In the genomic region with DNA sequence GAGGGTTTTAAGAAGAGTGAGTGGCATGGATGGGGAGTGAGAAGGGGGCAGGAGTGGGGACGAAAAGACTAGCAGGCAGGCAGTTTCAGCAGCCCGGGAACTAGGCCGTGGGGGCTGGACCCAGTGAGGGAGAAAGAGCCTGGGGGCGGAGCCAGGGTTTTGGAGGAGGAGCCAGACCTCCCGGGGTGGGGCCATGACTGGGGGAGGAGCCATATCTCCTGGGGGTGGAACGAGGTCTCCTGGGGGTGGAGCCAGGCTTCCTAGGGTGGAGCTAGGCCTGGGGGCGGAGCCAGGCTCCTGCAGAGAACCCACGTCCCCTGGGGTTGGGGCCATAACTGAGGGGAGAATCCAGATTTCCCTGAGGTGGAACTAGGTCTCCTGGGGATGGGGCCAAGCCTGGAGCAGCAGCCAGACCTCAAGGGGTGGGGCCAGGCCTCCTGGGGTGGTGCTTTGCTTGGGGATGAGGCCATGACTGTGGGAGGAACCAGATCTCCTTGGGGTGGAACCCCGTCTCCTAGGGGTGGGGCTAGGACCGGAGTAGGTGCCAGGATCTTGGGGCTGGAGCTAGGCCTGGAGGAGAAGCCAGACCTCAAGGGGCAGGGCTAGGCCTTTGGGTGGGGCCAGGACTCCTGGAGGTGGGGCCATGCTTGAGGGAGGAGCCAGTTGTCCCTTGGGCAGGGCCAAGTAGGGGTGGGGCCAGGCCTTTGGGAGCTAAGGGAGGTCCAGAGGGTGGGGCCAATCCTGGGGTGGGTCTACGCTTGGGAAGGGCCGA, we compare ENCODE assay signal across 1 cellular context.
TF ChIP-seq lines count a peak whose summit lies in the region.

No MANE protein-coding gene starts in this region.

TF ChIP-seq in HepG2, 621 proteins besides CTCF, POLR2A, EP300 and RAD21:
- TF ChIP-seq, protein P1, sequence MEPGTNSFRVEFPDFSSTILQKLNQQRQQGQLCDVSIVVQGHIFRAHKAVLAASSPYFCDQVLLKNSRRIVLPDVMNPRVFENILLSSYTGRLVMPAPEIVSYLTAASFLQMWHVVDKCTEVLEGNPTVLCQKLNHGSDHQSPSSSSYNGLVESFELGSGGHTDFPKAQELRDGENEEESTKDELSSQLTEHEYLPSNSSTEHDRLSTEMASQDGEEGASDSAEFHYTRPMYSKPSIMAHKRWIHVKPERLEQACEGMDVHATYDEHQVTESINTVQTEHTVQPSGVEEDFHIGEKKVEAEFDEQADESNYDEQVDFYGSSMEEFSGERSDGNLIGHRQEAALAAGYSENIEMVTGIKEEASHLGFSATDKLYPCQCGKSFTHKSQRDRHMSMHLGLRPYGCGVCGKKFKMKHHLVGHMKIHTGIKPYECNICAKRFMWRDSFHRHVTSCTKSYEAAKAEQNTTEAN (CRISPR knock-in tag; conservative IDR thresholded peaks at IDR 0.05): no peak
- TF ChIP-seq ZNF780A (CRISPR knock-in tag; IDR thresholded peaks at IDR 0.05) (peak; percentile 92; the same call in 1 of the 2 replicates), THAP7 (CRISPR knock-in tag; IDR thresholded peaks at IDR 0.05) (peak; percentile 98)
